Comparison of ENCODE assay signal across 4 cellular contexts in genomic region chr10:75878586-75878985, GRCh38.
"Had no signal": no experiment of that assay in that cellular context is flagged by ENCODE, and none has a peak within 500 bp of the region (broad histone marks: within the 10 kb centered on the region; RNA-seq: fewer than 3 reads in every experiment).

No MANE protein-coding gene starts in this region.

- H3K27ac ChIP-seq: HL-60 had no signal

- H3K4me3 ChIP-seq: GM23338 had no signal

- DNase-seq: H9, HCEC 1CT had no signal

- ATAC-seq: GM23338 had no signal

- H3K4me2 ChIP-seq: GM23338 had no signal

- H2AFZ ChIP-seq: GM23338 had no signal
